In the genomic region with DNA sequence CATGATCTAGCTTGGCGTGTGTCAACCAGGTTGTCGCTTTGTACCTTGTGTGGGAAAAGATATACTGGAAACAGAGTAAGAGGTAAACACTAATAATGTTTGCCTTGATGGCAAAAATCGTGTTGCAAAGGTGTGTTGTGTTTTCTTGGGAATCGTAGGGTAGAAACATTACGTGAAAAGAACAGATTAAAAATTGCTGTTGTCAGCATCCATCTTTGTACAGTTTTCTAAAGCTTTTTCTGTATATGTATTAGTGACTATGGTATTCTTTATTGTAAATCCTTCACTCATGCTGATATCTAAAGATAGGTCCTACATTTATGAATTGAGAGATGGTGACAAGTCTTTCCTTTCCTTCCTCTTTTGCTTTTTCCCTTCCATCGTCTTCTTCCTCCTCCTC, we compare ENCODE assay signal across 17 cellular contexts.
DNase-seq lines count a peak whose midpoint lies in the region; ATAC-seq, FAIRE-seq and TF ChIP-seq lines count a peak whose summit lies in the region.
"Had no signal": no experiment of that assay in that cellular context is flagged by ENCODE, and none has a peak within 500 bp of the region (broad histone marks: within the 10 kb centered on the region; RNA-seq: fewer than 3 reads in every experiment).

No MANE protein-coding gene starts in this region.

- no peak for DNase-seq in WTC11 (ENCODE audit: low spot score)
- no peak for DNase-seq in pancreas
- DNase-seq in UCSD-AML1 (lab: John Stamatoyannopoulos, UW; ENCODE audit: unreplicated experiment) = no peak
- DNase-seq in NCI-H187 (lab: John Stamatoyannopoulos, UW) = no peak
- no peak for DNase-seq in activated gamma-delta T cell treated with Interleukin-2 at 50 U/mL for 16 hours
- DNase-seq: BE2C; CD4-positive, alpha-beta memory T cell; DMS53; KG1; MV-4-11; NCI-H1417; NCI-H187 treated with DMSO at 0.1 percent for 48 hours; NCI-H524; NCI-H82 had no signal

- intact Hi-C loops in pancreas (cut with DNase I) = no loop called here

- no peaks in the 10 kb centered on the region for H4K20me1 ChIP-seq in BLaER1 treated with 17β-estradiol and CSF1 and Interleukin-3, amounts not matched to agents 10 nM and 100 nM

- WGBS in pancreas, 2 donors = 70 to 77% methylated on average over 6 of the region's 6 CpGs

- TF ChIP-seq CTCF in WTC11 (IDR thresholded peaks at IDR 0.05) (no peak), nephron (IDR thresholded peaks at IDR 0.05; ENCODE audit: unreplicated experiment in 3 of 3) (no peak), pancreas (IDR thresholded peaks at IDR 0.05) (no peak)

- H3K27ac ChIP-seq in BLaER1 treated with 17β-estradiol and CSF1 and Interleukin-3, amounts not matched to agents 10 nM and 100 nM = no peak overlapping the region
- H3K27ac ChIP-seq in pancreas = peak overlapping the region in 3 of 4 donors; percentile 6 to 38 (median 10)

- no peak for FAIRE-seq in pancreas (lab: Jason Lieb, UNC)
- FAIRE-seq: GM12878 had no signal

- CTCF ChIA-PET in WTC11 (lab: Charles Lee) = interaction anchor here (0.6 to 1.0 kb wide), 2 partner anchors 101 to 1038 kb away, joined by 4 to 5 read pairs; no protein-coding TSS in a partner anchor

- H3K36me3 Mint-ChIP-seq in WTC11 = no peaks in the 10 kb centered on the region
- no peaks in the 10 kb centered on the region for H3K36me3 Mint-ChIP-seq in nephron (ENCODE audit: low read depth)
- H3K36me3 Mint-ChIP-seq: CD4-positive, alpha-beta memory T cell had no signal

- no peaks in the 10 kb centered on the region for H3K9me3 ChIP-seq in BLaER1 treated with 17β-estradiol and CSF1 and Interleukin-3, amounts not matched to agents 10 nM and 100 nM (replicated peaks in 1 of 11)
- H3K9me3 ChIP-seq in pancreas = no peaks in the 10 kb centered on the region
- H3K9me3 ChIP-seq: BE2C had no signal

- H3K4me3 Mint-ChIP-seq in WTC11 (no peak overlapping the region), nephron (no peak overlapping the region)
- H3K4me3 Mint-ChIP-seq: CD4-positive, alpha-beta memory T cell had no signal

- H3K4me1 Mint-ChIP-seq in WTC11 (peaks cover 25% of the 10 kb centered on the region), nephron (peaks cover 49% of the 10 kb centered on the region)
- H3K4me1 Mint-ChIP-seq: CD4-positive, alpha-beta memory T cell had no signal

- ATAC-seq in WTC11 = no peak
- ATAC-seq in pancreas = no peak
- ATAC-seq: GM12878 had no signal

- H3K27me3 Mint-ChIP-seq in WTC11 (ENCODE audit: low read depth) (no peaks in the 10 kb centered on the region), nephron (ENCODE audit: low read depth) (no peaks in the 10 kb centered on the region)

- H3K4me2 ChIP-seq in BLaER1 treated with 17β-estradiol and CSF1 and Interleukin-3, amounts not matched to agents 10 nM and 100 nM = peak overlapping the region in 6 of 11 experiments; percentile 22 to 71 (median 64); a peak in 8 of 22 replicates

- peaks cover 0 to 27% (median 17%) of the 10 kb centered on the region in 10 experiments; a peak in 14 of 20 replicates for H3K4me1 ChIP-seq in BLaER1 treated with 17β-estradiol and CSF1 and Interleukin-3, amounts not matched to agents 10 nM and 100 nM
- H3K4me1 ChIP-seq in pancreas = no peaks in the 10 kb centered on the region
- H3K4me1 ChIP-seq: BE2C had no signal

- no peak overlapping the region for H3K9ac ChIP-seq in BLaER1 treated with 17β-estradiol and CSF1 and Interleukin-3, amounts not matched to agents 10 nM and 100 nM

- H3K9me3 Mint-ChIP-seq in WTC11 (no peaks in the 10 kb centered on the region), nephron (no peaks in the 10 kb centered on the region)

- no peaks in the 10 kb centered on the region for H3K36me3 ChIP-seq in BLaER1 treated with 17β-estradiol and CSF1 and Interleukin-3, amounts not matched to agents 10 nM and 100 nM
- no peaks in the 10 kb centered on the region for H3K36me3 ChIP-seq in pancreas
- H3K36me3 ChIP-seq: BE2C had no signal

- no peak overlapping the region for H3K4me3 ChIP-seq in BLaER1 treated with 17β-estradiol and CSF1 and Interleukin-3, amounts not matched to agents 10 nM and 100 nM
- no peak overlapping the region for H3K4me3 ChIP-seq in pancreas
- H3K4me3 ChIP-seq: GM12878 had no signal

- H3K27ac Mint-ChIP-seq in WTC11 = peak overlapping the region; percentile 61
- peak overlapping the region; percentile 59 to 97 (median 85) for H3K27ac Mint-ChIP-seq in nephron

- POLR2A ChIA-PET in WTC11 (lab: Charles Lee) = no interaction called here

- H3K27me3 ChIP-seq in BLaER1 treated with 17β-estradiol and CSF1 and Interleukin-3, amounts not matched to agents 10 nM and 100 nM = no peaks in the 10 kb centered on the region
- H3K27me3 ChIP-seq in pancreas = no peaks in the 10 kb centered on the region
- H3K27me3 ChIP-seq: BE2C had no signal

TF ChIP-seq in WTC11, 78 proteins besides CTCF, POLR2A, EP300 and RAD21 (continues in another document):
- TF ChIP-seq TP53 (CRISPR knock-in tag; IDR thresholded peaks at IDR 0.05) = no peak
- no peak for TF ChIP-seq ZNF423 (CRISPR knock-in tag; IDR thresholded peaks at IDR 0.05)
- TF ChIP-seq NFATC4 (CRISPR knock-in tag; IDR thresholded peaks at IDR 0.05) = no peak
- TF ChIP-seq TEAD1 (CRISPR knock-in tag; IDR thresholded peaks at IDR 0.05) = no peak
- TF ChIP-seq, protein P1, sequence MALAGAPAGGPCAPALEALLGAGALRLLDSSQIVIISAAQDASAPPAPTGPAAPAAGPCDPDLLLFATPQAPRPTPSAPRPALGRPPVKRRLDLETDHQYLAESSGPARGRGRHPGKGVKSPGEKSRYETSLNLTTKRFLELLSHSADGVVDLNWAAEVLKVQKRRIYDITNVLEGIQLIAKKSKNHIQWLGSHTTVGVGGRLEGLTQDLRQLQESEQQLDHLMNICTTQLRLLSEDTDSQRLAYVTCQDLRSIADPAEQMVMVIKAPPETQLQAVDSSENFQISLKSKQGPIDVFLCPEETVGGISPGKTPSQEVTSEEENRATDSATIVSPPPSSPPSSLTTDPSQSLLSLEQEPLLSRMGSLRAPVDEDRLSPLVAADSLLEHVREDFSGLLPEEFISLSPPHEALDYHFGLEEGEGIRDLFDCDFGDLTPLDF (CRISPR knock-in tag; IDR thresholded peaks at IDR 0.05) = no peak
- TF ChIP-seq, protein P2, sequence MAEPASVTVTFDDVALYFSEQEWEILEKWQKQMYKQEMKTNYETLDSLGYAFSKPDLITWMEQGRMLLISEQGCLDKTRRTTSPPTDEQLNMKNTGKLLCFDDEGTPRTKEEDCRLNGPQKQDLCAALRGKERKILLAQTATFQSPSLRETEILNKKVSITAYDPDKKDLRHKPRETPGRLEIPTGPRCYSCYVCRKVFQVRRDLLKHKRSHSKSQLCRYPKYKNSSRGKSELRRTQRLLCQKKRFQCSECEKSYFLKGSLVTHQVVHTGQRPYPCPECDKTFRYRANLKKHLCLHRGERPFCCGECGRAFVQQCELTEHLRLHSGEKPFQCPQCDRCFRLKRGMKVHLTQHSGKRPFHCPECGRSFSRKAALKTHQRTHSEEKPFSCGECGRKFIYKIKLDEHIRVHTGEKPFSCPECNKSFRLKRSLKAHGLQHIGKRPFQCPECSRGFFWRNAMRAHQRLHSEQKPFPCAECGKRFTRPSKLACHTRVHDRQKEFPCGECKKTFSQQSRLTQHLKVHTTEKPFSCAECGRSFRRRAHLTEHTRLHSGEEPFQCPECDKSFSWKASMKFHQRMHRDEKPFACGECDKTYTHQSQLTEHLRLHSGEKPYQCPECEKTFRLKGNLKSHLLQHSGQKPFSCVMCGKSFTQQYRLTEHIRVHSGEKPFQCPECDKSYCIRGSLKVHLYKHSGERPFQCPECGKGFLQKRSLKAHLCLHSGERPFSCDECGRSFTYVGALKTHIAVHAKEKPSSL (CRISPR knock-in tag; conservative IDR thresholded peaks at IDR 0.05) = no peak
- TF ChIP-seq E2F5 (CRISPR knock-in tag; IDR thresholded peaks at IDR 0.05) = no peak
- TF ChIP-seq ZNF317 (CRISPR knock-in tag; IDR thresholded peaks at IDR 0.05; ENCODE audit: borderline replicate concordance, low read depth) = no peak
- no peak for TF ChIP-seq FOXP4 (CRISPR knock-in tag; IDR thresholded peaks at IDR 0.05)
- no peak for TF ChIP-seq HMGXB4 (CRISPR knock-in tag; IDR thresholded peaks at IDR 0.05)

Comparison
In these comparisons a context has a peak if more than half of its experiments do, and no peak if none do; other contexts are left out.
1. H3K27ac ChIP-seq: peak in pancreas (3 of 4); none in BLaER1 treated with 17β-estradiol and CSF1 and Interleukin-3, amounts not matched to agents 10 nM and 100 nM (0 of 11).